In the genomic region with DNA sequence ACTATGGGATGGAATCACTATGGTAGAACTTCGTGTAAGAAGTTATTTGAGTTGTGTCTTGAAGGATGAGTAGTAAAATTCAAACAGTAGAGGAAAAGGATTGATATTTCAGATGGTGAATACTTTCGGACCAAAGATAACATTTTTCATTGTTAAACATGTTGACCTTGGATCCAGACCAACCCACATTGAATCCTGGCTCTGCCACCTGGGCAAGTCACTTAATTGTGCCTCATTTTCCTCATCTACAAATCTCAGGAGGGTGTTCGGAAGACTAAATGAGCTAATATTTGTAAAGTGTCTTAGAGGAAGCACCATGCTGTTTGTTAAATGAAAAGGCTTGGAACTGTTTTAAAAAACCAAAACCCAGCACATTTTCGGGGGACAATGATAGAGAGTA, we compare ENCODE assay signal across 1 cellular context.
TF ChIP-seq lines count a peak whose summit lies in the region.

No MANE protein-coding gene starts in this region.

TF ChIP-seq in HCT116, 20 proteins besides CTCF, POLR2A, EP300 and RAD21:
- TF ChIP-seq FOSL1 (IDR thresholded peaks at IDR 0.05; ENCODE audit: low read depth) (no peak), CBX3 (IDR thresholded peaks at IDR 0.05; ENCODE audit: low read depth) (no peak), ZFX (IDR thresholded peaks at IDR 0.05) (no peak), ELF1 (IDR thresholded peaks at IDR 0.05; ENCODE audit: borderline replicate concordance, low read depth) (no peak), SRF (IDR thresholded peaks at IDR 0.05; ENCODE audit: low read depth) (no peak), EZH2 (IDR thresholded peaks at IDR 0.05) (no peak), TCF7L2 (IDR thresholded peaks at IDR 0.05; ENCODE audit: borderline replicate concordance, extremely low read depth, insufficient read depth, insufficient read length) (no peak), SIN3A (IDR thresholded peaks at IDR 0.05; ENCODE audit: low read depth) (no peak), POLR2AphosphoS5 (IDR thresholded peaks at IDR 0.05; ENCODE audit: low read depth, low read length) (no peak)
- TF ChIP-seq, protein P1, sequence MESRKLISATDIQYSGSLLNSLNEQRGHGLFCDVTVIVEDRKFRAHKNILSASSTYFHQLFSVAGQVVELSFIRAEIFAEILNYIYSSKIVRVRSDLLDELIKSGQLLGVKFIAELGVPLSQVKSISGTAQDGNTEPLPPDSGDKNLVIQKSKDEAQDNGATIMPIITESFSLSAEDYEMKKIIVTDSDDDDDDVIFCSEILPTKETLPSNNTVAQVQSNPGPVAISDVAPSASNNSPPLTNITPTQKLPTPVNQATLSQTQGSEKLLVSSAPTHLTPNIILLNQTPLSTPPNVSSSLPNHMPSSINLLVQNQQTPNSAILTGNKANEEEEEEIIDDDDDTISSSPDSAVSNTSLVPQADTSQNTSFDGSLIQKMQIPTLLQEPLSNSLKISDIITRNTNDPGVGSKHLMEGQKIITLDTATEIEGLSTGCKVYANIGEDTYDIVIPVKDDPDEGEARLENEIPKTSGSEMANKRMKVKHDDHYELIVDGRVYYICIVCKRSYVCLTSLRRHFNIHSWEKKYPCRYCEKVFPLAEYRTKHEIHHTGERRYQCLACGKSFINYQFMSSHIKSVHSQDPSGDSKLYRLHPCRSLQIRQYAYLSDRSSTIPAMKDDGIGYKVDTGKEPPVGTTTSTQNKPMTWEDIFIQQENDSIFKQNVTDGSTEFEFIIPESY (IDR thresholded peaks at IDR 0.05; ENCODE audit: extremely low read depth, insufficient replicate concordance, low read length), result no peak
- TF ChIP-seq, protein P2, sequence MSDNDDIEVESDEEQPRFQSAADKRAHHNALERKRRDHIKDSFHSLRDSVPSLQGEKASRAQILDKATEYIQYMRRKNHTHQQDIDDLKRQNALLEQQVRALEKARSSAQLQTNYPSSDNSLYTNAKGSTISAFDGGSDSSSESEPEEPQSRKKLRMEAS (IDR thresholded peaks at IDR 0.05), result no peak
